Comparison of ENCODE assay signal across 8 cellular contexts in the genomic region with DNA sequence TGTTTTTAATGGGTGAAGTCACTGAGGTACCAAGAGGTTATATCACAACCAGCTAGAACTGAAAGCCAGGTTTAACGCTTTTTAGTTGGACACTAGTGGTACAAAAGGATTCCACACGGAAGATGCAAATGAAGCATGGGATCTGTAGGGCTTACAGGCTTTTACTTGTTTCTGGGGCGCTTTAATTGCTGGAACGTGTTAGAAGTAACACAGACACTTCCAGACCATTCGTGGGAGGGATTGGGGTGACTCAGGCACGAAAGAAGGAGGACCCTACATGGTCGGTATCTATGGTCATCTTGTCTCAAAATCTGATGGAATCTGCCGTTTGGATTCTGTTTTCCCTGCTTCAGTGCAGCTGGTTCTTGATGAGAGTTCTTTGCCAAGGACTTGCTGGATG. TPM values are rescaled to one million over a fixed set of nuclear protein-coding genes. Genes with fewer than 3 reads are reported as not detected.
DNase-seq lines count a peak whose midpoint lies in the region; ATAC-seq and TF ChIP-seq lines count a peak whose summit lies in the region.

No MANE protein-coding gene starts in this region.

- no peak for DNase-seq in SJSA1 (ENCODE audit: low read depth in 1 of 2, low spot score in 2 of 2)
- no peak for DNase-seq in fibroblast of pulmonary artery (ENCODE audit: low read depth)
- no peak for DNase-seq in retinal pigment epithelial cell (ENCODE audit: low read depth)
- no peak for DNase-seq in NCI-H69 (lab: John Stamatoyannopoulos, UW)
- no peak for DNase-seq in activated gamma-delta T cell (lab: John Stamatoyannopoulos, UW)
- no peak for DNase-seq in pons (ENCODE audit: low spot score)

- peak overlapping the region; percentile 97 for H3K4me3 ChIP-seq in GM12875 (ENCODE audit: low read depth, low read length)
- peak overlapping the region; percentile 92 for H3K4me3 ChIP-seq in SJSA1
- H3K4me3 ChIP-seq in fibroblast of pulmonary artery (replicated peaks; ENCODE audit: low read depth, low read length): peak overlapping the region; percentile 96
- H3K4me3 ChIP-seq in retinal pigment epithelial cell (ENCODE audit: low read length): peak overlapping the region; percentile 96

- no peak for TF ChIP-seq CTCF in GM12875 (IDR thresholded peaks at IDR 0.05; ENCODE audit: borderline replicate concordance, insufficient read depth, low read depth, low read length)
- no peak for TF ChIP-seq CTCF in fibroblast of pulmonary artery (IDR thresholded peaks at IDR 0.05; ENCODE audit: low read length, missing control alignments)
- no peak for TF ChIP-seq CTCF in retinal pigment epithelial cell (conservative IDR thresholded peaks at IDR 0.05; ENCODE audit: low read depth, low read length)

- no peak overlapping the region for H3K27ac ChIP-seq in SJSA1

- no peaks in the 10 kb centered on the region for H3K9me3 ChIP-seq in SJSA1 (replicated peaks)

- 0 out of 2 replicates have a peak, but pooled peaks cover 5% of the 10 kb centered on the region for H3K4me1 ChIP-seq in SJSA1 (replicated peaks)

- ATAC-seq in GM21786 (IDR thresholded peaks at IDR 0.05; ENCODE audit: unreplicated experiment): no peak

- H3K36me3 ChIP-seq in SJSA1: peaks cover 44% of the 10 kb centered on the region

- H3K27me3 ChIP-seq in SJSA1 (replicated peaks): no peaks in the 10 kb centered on the region

RNA-seq across cellular contexts. Expression of a gene that starts 1.0 kb away (rescaled TPM):
- total RNA-seq in SJSA1 (2014; rRNA removed; shearing (Covaris generic)): 51.3 and 111 TPM in 2 replicates

RNA-seq across cellular contexts. Expression of a gene that starts 12.6 kb away (rescaled TPM):
- total RNA-seq in SJSA1 (2014; rRNA removed; shearing (Covaris generic)): 0.13 and 1.6 TPM in 2 replicates
